8 cellular contexts compared by ENCODE assay signal in genomic region chr17:76539631-76540271, GRCh38. TPM values are rescaled to one million over a fixed set of nuclear protein-coding genes. Genes with fewer than 3 reads are reported as not detected.
DNase-seq lines count a peak whose midpoint lies in the region; ATAC-seq and TF ChIP-seq lines count a peak whose summit lies in the region.

TSS of gene PRCD (plus strand) at chr17:76540044. CDS start at chr17:76540142, 98 bp downstream.

- H3K27me3 ChIP-seq in CD8-positive, alpha-beta memory T cell (ENCODE audit: insufficient read depth, low read length, poor library complexity, severe bottlenecking): peaks cover 22% of the 10 kb centered on the region
- H3K27me3 ChIP-seq in SJSA1 (replicated peaks): peaks cover 7% of the 10 kb centered on the region

- POLR2A ChIA-PET in CD8-positive, alpha-beta memory T cell (lab: Charles Lee): no interaction called here

- H3K4me1 ChIP-seq in CD8-positive, alpha-beta memory T cell (ENCODE audit: insufficient read depth, low read length): no peaks in the 10 kb centered on the region
- H3K4me1 ChIP-seq in SJSA1 (replicated peaks): peaks cover 25% of the 10 kb centered on the region

- H3K4me3 ChIP-seq in CD8-positive, alpha-beta memory T cell (ENCODE audit: low read length): no peak within 1 kb of the TSS
- H3K4me3 ChIP-seq in SJSA1: peak within 1 kb of the TSS; percentile 15
- peak within 1 kb of the TSS; percentile 38 to 51 for H3K4me3 ChIP-seq in foreskin fibroblast (ENCODE audit: low read depth in 1 of 2, low read length in 2 of 2)

- intact Hi-C loops in activated CD4-positive, alpha-beta T cell treated with anti-CD3 and anti-CD28 coated beads, Interleukin-2, amount 10 ng/mL, durations not matched to agents 24 days and 14 days (cut with micrococcal nuclease): no loop called here

- H3K27ac ChIP-seq in CD8-positive, alpha-beta memory T cell (ENCODE audit: low read depth, low read length): no peak within 1 kb of the TSS
- no peak within 1 kb of the TSS for H3K27ac ChIP-seq in SJSA1

- H3K27ac Mint-ChIP-seq in CD8-positive, alpha-beta memory T cell: peak within 1 kb of the TSS in 2 of 8 donors; percentile 54 to 60
- peak within 1 kb of the TSS; percentile 48 for H3K27ac Mint-ChIP-seq in progenitor cell of endocrine pancreas
- H3K27ac Mint-ChIP-seq in activated CD4-positive, alpha-beta T cell treated with anti-CD3 and anti-CD28 coated beads, Interleukin-2, amount 10 ng/mL, durations not matched to agents 24 days and 14 days: no peak within 1 kb of the TSS

- H3K36me3 Mint-ChIP-seq in CD8-positive, alpha-beta memory T cell: no peaks in the 10 kb centered on the region
- H3K36me3 Mint-ChIP-seq in progenitor cell of endocrine pancreas (ENCODE audit: insufficient read depth): no peaks in the 10 kb centered on the region
- H3K36me3 Mint-ChIP-seq in activated CD4-positive, alpha-beta T cell treated with anti-CD3 and anti-CD28 coated beads, Interleukin-2, amount 10 ng/mL, durations not matched to agents 24 days and 14 days (ENCODE audit: low read depth): no peaks in the 10 kb centered on the region

- no peaks in the 10 kb centered on the region for H3K9me3 Mint-ChIP-seq in CD8-positive, alpha-beta memory T cell
- no peaks in the 10 kb centered on the region for H3K9me3 Mint-ChIP-seq in progenitor cell of endocrine pancreas (ENCODE audit: low read depth)
- no peaks in the 10 kb centered on the region for H3K9me3 Mint-ChIP-seq in activated CD4-positive, alpha-beta T cell treated with anti-CD3 and anti-CD28 coated beads, Interleukin-2, amount 10 ng/mL, durations not matched to agents 24 days and 14 days

- TF ChIP-seq CTCF in foreskin fibroblast (IDR thresholded peaks at IDR 0.05; ENCODE audit: low read depth, low read length): no peak
- peak; percentile 18 for TF ChIP-seq CTCF in progenitor cell of endocrine pancreas (IDR thresholded peaks at IDR 0.05; ENCODE audit: unreplicated experiment)
- no peak for TF ChIP-seq CTCF in omental fat pad (IDR thresholded peaks at IDR 0.05)

- H3K36me3 ChIP-seq in CD8-positive, alpha-beta memory T cell (ENCODE audit: insufficient read depth, low read length): no peaks in the 10 kb centered on the region
- no peaks in the 10 kb centered on the region for H3K36me3 ChIP-seq in SJSA1

- CTCF ChIA-PET in CD8-positive, alpha-beta memory T cell (lab: Charles Lee): interaction anchor here (1.2 to 3.4 kb wide), 4 partner anchors 17 to 84 kb away, joined by 4 to 10 read pairs (median 6); no protein-coding TSS in a partner anchor

- DNase-seq in CD8-positive, alpha-beta memory T cell: no peak
- peak in 1 of 2 experiments; percentile 44 for DNase-seq in SJSA1 (ENCODE audit: low read depth in 1 of 2, low spot score in 2 of 2)
- no peak for DNase-seq in foreskin fibroblast
- DNase-seq in progenitor cell of endocrine pancreas (ENCODE audit: low spot score, unreplicated experiment): no peak
- DNase-seq in omental fat pad (ENCODE audit: low spot score): no peak
- no peak for DNase-seq in GM19238 (ENCODE audit: insufficient read length, low spot score)
- DNase-seq in activated CD4-positive, alpha-beta T cell treated with anti-CD3 and anti-CD28 coated beads, Interleukin-2, amount 10 ng/mL, durations not matched to agents 24 days and 14 days: no peak

- no peaks in the 10 kb centered on the region for H3K9me3 ChIP-seq in CD8-positive, alpha-beta memory T cell (ENCODE audit: low read length)
- H3K9me3 ChIP-seq in SJSA1 (replicated peaks): peaks cover 3% of the 10 kb centered on the region; the same call in 1 of the 2 replicates

- H3K27me3 Mint-ChIP-seq in CD8-positive, alpha-beta memory T cell: peaks cover 22 to 37% of the 10 kb centered on the region in 2 donors
- peaks cover 75% of the 10 kb centered on the region for H3K27me3 Mint-ChIP-seq in progenitor cell of endocrine pancreas
- peaks cover 61% of the 10 kb centered on the region for H3K27me3 Mint-ChIP-seq in activated CD4-positive, alpha-beta T cell treated with anti-CD3 and anti-CD28 coated beads, Interleukin-2, amount 10 ng/mL, durations not matched to agents 24 days and 14 days

- peaks cover 1 to 15% (median 6%) of the 10 kb centered on the region in 3 donors for H3K4me1 Mint-ChIP-seq in CD8-positive, alpha-beta memory T cell
- peaks cover 10% of the 10 kb centered on the region for H3K4me1 Mint-ChIP-seq in progenitor cell of endocrine pancreas (ENCODE audit: low read depth)
- no peaks in the 10 kb centered on the region for H3K4me1 Mint-ChIP-seq in activated CD4-positive, alpha-beta T cell treated with anti-CD3 and anti-CD28 coated beads, Interleukin-2, amount 10 ng/mL, durations not matched to agents 24 days and 14 days

- ATAC-seq in omental fat pad (ENCODE audit: low FRiP score): no peak
- ATAC-seq in GM21786 (IDR thresholded peaks at IDR 0.05; ENCODE audit: unreplicated experiment): no peak

- peak within 1 kb of the TSS in 6 of 7 donors; percentile 26 to 70 (median 55) for H3K4me3 Mint-ChIP-seq in CD8-positive, alpha-beta memory T cell
- H3K4me3 Mint-ChIP-seq in progenitor cell of endocrine pancreas (ENCODE audit: low read depth): peak within 1 kb of the TSS; percentile 72
- no peak within 1 kb of the TSS for H3K4me3 Mint-ChIP-seq in activated CD4-positive, alpha-beta T cell treated with anti-CD3 and anti-CD28 coated beads, Interleukin-2, amount 10 ng/mL, durations not matched to agents 24 days and 14 days

RNA-seq across cellular contexts. Expression of gene PRCD, which starts in this region (rescaled TPM):
- total RNA-seq in CD8-positive, alpha-beta memory T cell: under 1 TPM; 0.38 to 0.53 TPM
- polyA plus RNA-seq in CD8-positive, alpha-beta memory T cell: 1.2 TPM
- total RNA-seq in SJSA1 (2014; rRNA removed; shearing (Covaris generic)): 0.13 TPM in 1 of 2 replicates, not detected in the other
- total RNA-seq in progenitor cell of endocrine pancreas (0.86 and 1.7 TPM in 2 replicates), omental fat pad (10 to 100 TPM in 1 of 4 donors, 1 to 10 TPM in 3; 2.3 to 20.0 (median 3.5) TPM)
- total RNA-seq in activated CD4-positive, alpha-beta T cell treated with anti-CD3 and anti-CD28 coated beads, Interleukin-2, amount 10 ng/mL, durations not matched to agents 24 days and 14 days: not detected in 2 replicates
